Comparison of ENCODE assay signal across 22 cellular contexts in genomic region chr20:47370850-47371782, GRCh38. TPM values are rescaled to one million over a fixed set of nuclear protein-coding genes. Genes with fewer than 3 reads are reported as not detected.
A peak's percentile ranks its signal among the peaks of the same experiment; 100 is the strongest.
DNase-seq lines count a peak whose midpoint lies in the region; ATAC-seq, FAIRE-seq and TF ChIP-seq lines count a peak whose summit lies in the region.
"Had no signal": no experiment of that assay in that cellular context is flagged by ENCODE, and none has a peak within 500 bp of the region (broad histone marks: within the 10 kb centered on the region; RNA-seq: fewer than 3 reads in every experiment).

No MANE protein-coding gene starts in this region.

- TF ChIP-seq POLR2A in A549 (IDR thresholded peaks at IDR 0.05; ENCODE audit: low read length), result no peak

- H3K9me3 Mint-ChIP-seq in astrocyte (ENCODE audit: unreplicated experiment), result no peaks in the 10 kb centered on the region
- H3K9me3 Mint-ChIP-seq: activated CD4-positive, alpha-beta memory T cell treated with anti-CD3 and anti-CD28 coated beads for 36 hours; T-helper 1 cell treated with Interleukin-12 subunit alpha and Interleukin-12 subunit beta and Interleukin-4 antibody, amounts not matched to agents 30 μg/mL and 1 μg/mL, for 36 hours had no signal

- no peaks in the 10 kb centered on the region for H3K9me3 ChIP-seq in A549
- no peaks in the 10 kb centered on the region for H3K9me3 ChIP-seq in HUES48 (ENCODE audit: control insufficient read depth, insufficient read depth, low read length)
- no peaks in the 10 kb centered on the region for H3K9me3 ChIP-seq in astrocyte (ENCODE audit: insufficient read depth, low read depth, low read length)
- H3K9me3 ChIP-seq in kidney (ENCODE audit: control insufficient read depth in 1 of 2, low read length in 2 of 2), result no peaks in the 10 kb centered on the region
- H3K9me3 ChIP-seq in BE2C, result no peaks in the 10 kb centered on the region

- CTCF ChIA-PET in A549 (lab: Yijun Ruan, JAX), result interaction anchor here (0.8 to 6.9 kb wide), 5 partner anchors 12 to 175 kb away, joined by 3 to 74 read pairs (median 5); partner anchors contain the start of gene ZMYND8

- H3K36me3 ChIP-seq in HUES48 (ENCODE audit: control insufficient read depth, insufficient read depth, low read length), result peaks cover 9% of the 10 kb centered on the region
- H3K36me3 ChIP-seq in astrocyte (ENCODE audit: insufficient read depth, low read length), result no peaks in the 10 kb centered on the region
- H3K36me3 ChIP-seq in kidney (ENCODE audit: control insufficient read depth in 1 of 2, insufficient read depth in 2 of 2, low read length in 2 of 2), result no peaks in the 10 kb centered on the region
- H3K36me3 ChIP-seq in BE2C, result no peaks in the 10 kb centered on the region
- H3K36me3 ChIP-seq: WERI-Rb-1 had no signal

- H3K4me3 ChIP-seq in A549 (no peak overlapping the region), HUES48 (ENCODE audit: low read depth, low read length) (no peak overlapping the region), astrocyte (ENCODE audit: insufficient read depth, low read depth, low read length) (no peak overlapping the region), kidney (ENCODE audit: low read length in 2 of 2) (no peak overlapping the region), BE2C (ENCODE audit: low read depth, low read length) (no peak overlapping the region)
- H3K4me3 ChIP-seq: hepatocyte had no signal

- WGBS in A549 (ENCODE audit: missing lambda C conversion rate), result 71% methylated on average over 12 of the region's 15 CpGs

- TF ChIP-seq CTCF in A549 (IDR thresholded peaks at IDR 0.05) (no peak), astrocyte (IDR thresholded peaks at IDR 0.05; ENCODE audit: insufficient read depth, low read depth, low read length) (no peak), kidney (IDR thresholded peaks at IDR 0.05; ENCODE audit: borderline replicate concordance, extremely low read depth, insufficient read depth) (no peak), BE2C (IDR thresholded peaks at IDR 0.05; ENCODE audit: low read depth, low read length) (no peak)

- TF ChIP-seq EP300 in A549 (IDR thresholded peaks at IDR 0.05), result no peak

- no peaks in the 10 kb centered on the region for H3K27me3 ChIP-seq in HUES48 (ENCODE audit: control insufficient read depth, insufficient read depth, low read length)
- no peaks in the 10 kb centered on the region for H3K27me3 ChIP-seq in astrocyte (ENCODE audit: insufficient read depth, low read length)
- no peaks in the 10 kb centered on the region for H3K27me3 ChIP-seq in BE2C
- H3K27me3 ChIP-seq: hepatocyte had no signal

- no peak for FAIRE-seq in A549 (lab: Jason Lieb, UNC)
- no peak for FAIRE-seq in astrocyte (lab: Jason Lieb, UNC)
- FAIRE-seq in kidney (lab: Jason Lieb, UNC), result no peak
- FAIRE-seq: GM12892 had no signal

- H3K79me2 ChIP-seq in astrocyte (ENCODE audit: insufficient read depth, low read length), result no peaks in the 10 kb centered on the region
- H3K79me2 ChIP-seq: hepatocyte had no signal

- H2AFZ ChIP-seq in astrocyte (ENCODE audit: low read depth, low read length), result peak overlapping the region; percentile 13
- H2AFZ ChIP-seq: hepatocyte had no signal

- H3K9ac ChIP-seq in HUES48 (ENCODE audit: low read depth, low read length) (no peak overlapping the region), astrocyte (ENCODE audit: low read length) (no peak overlapping the region), kidney (ENCODE audit: low read length in 2 of 2) (no peak overlapping the region)

- peak in 1 of 2 experiments; percentile 43 for DNase-seq in A549 (ENCODE audit: low read depth in 1 of 2, low spot score in 1 of 2)
- no peak for DNase-seq in astrocyte (ENCODE audit: low read depth)
- peak; percentile 48 for DNase-seq in kidney
- no peak for DNase-seq in NCI-H446 treated with DMSO at 0.1 percent for 48 hours (lab: John Stamatoyannopoulos, UW)
- DNase-seq in NCI-H69 (lab: John Stamatoyannopoulos, UW), result no peak
- no peak for DNase-seq in hepatic stellate cell (ENCODE audit: low spot score)
- DNase-seq in BE2C, result no peak
- DNase-seq: activated CD4-positive, alpha-beta memory T cell treated with anti-CD3 and anti-CD28 coated beads for 36 hours; activated naive CD4-positive, alpha-beta T cell; activated T-cell treated with anti-CD3 and anti-CD28 coated beads for 4 hours; anterior cingulate cortex; left cardiac atrium; NCI-H1417; NCI-H2107; NCI-H526 treated with DMSO at 0.1 percent for 48 hours; OCI-M1; stimulated activated CD8-positive, alpha-beta memory T cell treated with anti-CD3 and anti-CD28 coated beads, Interleukin-4, amount 100 ng/mL, for 48 hours; WERI-Rb-1 had no signal

- peak; percentile 75 to 77; a peak in 5 of 6 replicates for ATAC-seq in A549
- ATAC-seq: left cardiac atrium had no signal

- peak overlapping the region; percentile 36; the same call in 1 of the 3 replicates for H3K4me2 ChIP-seq in A549
- H3K4me2 ChIP-seq in astrocyte (ENCODE audit: low read length), result no peak overlapping the region
- H3K4me2 ChIP-seq: hepatocyte had no signal

- no peaks in the 10 kb centered on the region for H3K36me3 Mint-ChIP-seq in astrocyte (ENCODE audit: low read depth, unreplicated experiment)
- H3K36me3 Mint-ChIP-seq: activated CD4-positive, alpha-beta memory T cell treated with anti-CD3 and anti-CD28 coated beads for 36 hours had no signal

- peaks cover 13% of the 10 kb centered on the region for H3K4me1 Mint-ChIP-seq in astrocyte (ENCODE audit: low read depth, unreplicated experiment)

- no peak overlapping the region for H3K4me3 Mint-ChIP-seq in astrocyte (ENCODE audit: unreplicated experiment)
- H3K4me3 Mint-ChIP-seq: activated CD4-positive, alpha-beta memory T cell treated with anti-CD3 and anti-CD28 coated beads for 36 hours; T-helper 1 cell treated with Interleukin-12 subunit alpha and Interleukin-12 subunit beta and Interleukin-4 antibody, amounts not matched to agents 30 μg/mL and 1 μg/mL, for 36 hours had no signal

- H3K27ac Mint-ChIP-seq in astrocyte (ENCODE audit: unreplicated experiment), result peak overlapping the region; percentile 75
- H3K27ac Mint-ChIP-seq: activated CD4-positive, alpha-beta memory T cell treated with anti-CD3 and anti-CD28 coated beads for 36 hours; T-helper 1 cell treated with Interleukin-12 subunit alpha and Interleukin-12 subunit beta and Interleukin-4 antibody, amounts not matched to agents 30 μg/mL and 1 μg/mL, for 36 hours had no signal

- POLR2A ChIA-PET in A549 (lab: Yijun Ruan, JAX), result no interaction called here

- intact Hi-C loops in kidney (cut with DNase I), result no loop called here

- H3K27ac ChIP-seq in A549, result peak overlapping the region; percentile 70 to 92
- peak overlapping the region; percentile 80 for H3K27ac ChIP-seq in HUES48 (ENCODE audit: low read depth, low read length)
- no peak overlapping the region for H3K27ac ChIP-seq in astrocyte (ENCODE audit: low read depth, low read length)
- no peak overlapping the region for H3K27ac ChIP-seq in kidney (ENCODE audit: low read depth in 2 of 2, low read length in 2 of 2)
- H3K27ac ChIP-seq: WERI-Rb-1 had no signal

- peaks cover 32% of the 10 kb centered on the region for H3K4me1 ChIP-seq in A549
- H3K4me1 ChIP-seq in HUES48 (ENCODE audit: control insufficient read depth, insufficient read depth, low read length), result peaks cover 19% of the 10 kb centered on the region
- peaks cover 4% of the 10 kb centered on the region for H3K4me1 ChIP-seq in astrocyte (ENCODE audit: insufficient read depth, low read length)
- no peaks in the 10 kb centered on the region for H3K4me1 ChIP-seq in kidney (ENCODE audit: control insufficient read depth in 1 of 2, insufficient read depth in 1 of 2, low read depth in 1 of 2, low read length in 2 of 2)
- H3K4me1 ChIP-seq in BE2C, result no peaks in the 10 kb centered on the region

- no peak for TF ChIP-seq RAD21 in A549 (conservative IDR thresholded peaks at IDR 0.05 in 1 of 2, IDR thresholded peaks at IDR 0.05 in 1 of 2)

- no peaks in the 10 kb centered on the region for H4K20me1 ChIP-seq in astrocyte (ENCODE audit: insufficient read depth, low read length)

- no peaks in the 10 kb centered on the region for H3K27me3 Mint-ChIP-seq in astrocyte (ENCODE audit: low read depth, unreplicated experiment)
- H3K27me3 Mint-ChIP-seq: activated CD4-positive, alpha-beta memory T cell treated with anti-CD3 and anti-CD28 coated beads for 36 hours had no signal

TF ChIP-seq in A549, 52 proteins besides CTCF, POLR2A, EP300 and RAD21:
- TF ChIP-seq NPAS2 (CRISPR knock-in tag; IDR thresholded peaks at IDR 0.05; ENCODE audit: borderline replicate concordance) (no peak), FOSL2 (IDR thresholded peaks at IDR 0.05) (no peak), FOSL2 (CRISPR knock-in tag; IDR thresholded peaks at IDR 0.05) (peak; percentile 47)

RNA-seq across cellular contexts. Expression of gene ZMYND8, which starts 14.6 kb away (rescaled TPM):
- polyA plus RNA-seq in A549 (2011; rRNA removed) (23.6 and 24.9 TPM in 2 replicates), A549 (2017; fragmentation: RNase III; extraction: RNeasy Plus Mini Kit Qiagen cat#74134 plus additional on column Dnase treatment) (10.2 to 11.2 TPM (median 10.4 TPM) in 3 replicates), kidney (ENCODE audit: insufficient read depth, low read depth, low replicate concordance) (10.5 TPM)
- 10.9 TPM in 2 replicates for polyA plus RNA-seq in A549 (2012; cell fraction: cytosol; rRNA removed)
- polyA plus RNA-seq in A549 (2012; cell fraction: nucleus; rRNA removed), result 19.5 and 21.4 TPM in 2 replicates
- polyA minus RNA-seq in A549 (2011; rRNA and poly(A)+ RNA removed), result 22.2 and 24.4 TPM in 2 replicates
- total RNA-seq in astrocyte (43.9 and 45.8 TPM in 2 replicates), kidney (37.5 TPM)
- polyA plus RNA-seq in BE2C (2012; ENCODE audit: insufficient read depth, insufficient read length, low read depth), result 60.5 TPM

Comparison
In these comparisons a context has a peak if more than half of its experiments do, and no peak if none do; other contexts are left out.
1. H3K27ac ChIP-seq: peak in A549 (2 of 2) and HUES48 (single experiment); none in astrocyte (single experiment) and kidney (0 of 2).